Comparison of ENCODE assay signal across 9 cellular contexts in the genomic region with DNA sequence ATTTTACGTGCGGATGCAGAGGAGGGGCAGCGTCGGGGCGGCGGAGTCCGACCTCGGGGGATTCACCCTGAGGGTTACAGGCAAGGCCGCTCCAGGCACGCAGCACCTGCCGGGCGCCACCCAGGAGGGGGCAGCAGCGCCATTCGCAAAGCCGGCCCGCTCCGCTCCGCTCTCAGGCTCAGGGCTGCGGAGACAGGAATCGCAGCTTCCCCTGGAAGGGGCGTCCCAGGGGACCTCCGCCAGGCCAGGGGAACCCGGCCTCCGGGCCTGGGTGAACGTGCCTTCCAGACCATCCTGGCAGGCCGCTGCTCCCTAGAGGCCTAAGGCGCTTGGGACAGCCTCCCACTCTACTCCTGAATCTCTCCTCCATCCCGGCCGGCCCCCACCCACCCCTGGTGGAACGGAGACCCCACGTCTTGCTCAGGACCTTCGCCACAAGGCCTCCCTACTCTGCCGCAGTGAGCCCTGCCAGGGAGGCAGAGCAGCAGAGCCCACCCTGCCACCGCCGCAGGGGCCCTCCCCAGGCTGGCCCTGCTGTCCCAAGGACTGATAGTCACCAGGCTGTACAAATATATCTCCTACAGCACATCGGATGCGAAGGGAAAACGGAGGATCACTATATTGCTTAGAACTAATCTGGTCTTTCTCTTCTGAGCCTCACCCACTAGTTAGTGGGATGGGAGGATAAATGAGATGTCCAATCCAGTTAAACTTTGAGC.
DNase-seq lines count a peak whose midpoint lies in the region; ATAC-seq lines count a peak whose summit lies in the region.
"Had no signal": no experiment of that assay in that cellular context is flagged by ENCODE, and none has a peak within 500 bp of the region (broad histone marks: within the 10 kb centered on the region; RNA-seq: fewer than 3 reads in every experiment).

No MANE protein-coding gene starts in this region.

- peak; percentile 88 for ATAC-seq in GM18520 (IDR thresholded peaks at IDR 0.05; ENCODE audit: unreplicated experiment)
- ATAC-seq in HG02870 (IDR thresholded peaks at IDR 0.05; ENCODE audit: unreplicated experiment) = peak; percentile 88
- ATAC-seq in activated T-helper 17 cell treated with anti-CD3 and anti-CD28 coated beads, Interleukin-2, amount 50 U/mL, for 72 hours (replicated peaks) = peak; percentile 90

- H3K27me3 ChIP-seq in trophoblast cell (ENCODE audit: insufficient read depth, low read length) = no peaks in the 10 kb centered on the region

- DNase-seq in NCI-H82 (lab: John Stamatoyannopoulos, UW) (peak; percentile 76), head of caudate nucleus (peak in 41 of 42 donors; percentile 33 to 82 (median 68)), trophoblast cell (peak; percentile 39 to 68), ureter (ENCODE audit: low spot score) (peak; percentile 76), cerebellar nuclear complex (lab: John Stamatoyannopoulos, UW) (no peak)

- H3K18ac ChIP-seq in trophoblast cell (ENCODE audit: low read length) = no peak overlapping the region

- H2BK120ac ChIP-seq in trophoblast cell (ENCODE audit: insufficient read depth, low read length, poor library complexity) = no peak overlapping the region

- intact Hi-C loops in head of caudate nucleus (cut with DNase I) = no loop called here

- peak overlapping the region; percentile 20 for H3K4me3 ChIP-seq in trophoblast cell (ENCODE audit: low read depth, low read length)

- no peak overlapping the region for H3K23ac ChIP-seq in trophoblast cell (ENCODE audit: low read length)

- H3K36me3 ChIP-seq in trophoblast cell (ENCODE audit: control insufficient read depth in 1 of 2, insufficient read depth in 2 of 2, low read length in 2 of 2) = no peaks in the 10 kb centered on the region

- no peak overlapping the region for H2BK5ac ChIP-seq in trophoblast cell (ENCODE audit: low read depth, low read length, poor library complexity)

- H3K27me3 Mint-ChIP-seq in activated T-helper 17 cell treated with anti-CD3 and anti-CD28 coated beads, Interleukin-2, amount 50 U/mL, for 72 hours = peaks cover 13% of the 10 kb centered on the region

- WGBS in trophoblast cell (ENCODE audit: extremely low coverage, insufficient coverage, insufficient read length) = no CpG with 5 or more reads among the region's 38 CpGs

- no peak overlapping the region for H2AFZ ChIP-seq in trophoblast cell (ENCODE audit: insufficient read depth, low read length, poor library complexity)

- peak overlapping the region; percentile 11 for H3K4me3 Mint-ChIP-seq in activated T-helper 17 cell treated with anti-CD3 and anti-CD28 coated beads, Interleukin-2, amount 50 U/mL, for 72 hours

- H3K9me3 Mint-ChIP-seq in activated T-helper 17 cell treated with anti-CD3 and anti-CD28 coated beads, Interleukin-2, amount 50 U/mL, for 72 hours = no peaks in the 10 kb centered on the region

- H3K4me2 ChIP-seq in trophoblast cell (ENCODE audit: low read length) = peak overlapping the region; percentile 59

- H3K27ac ChIP-seq in trophoblast cell (ENCODE audit: low read depth, low read length) = no peak overlapping the region
- H3K27ac ChIP-seq: epithelial cell of prostate had no signal

- no peak overlapping the region for H2AK5ac ChIP-seq in trophoblast cell (ENCODE audit: low read length)

- peaks cover 0 to 10% of the 10 kb centered on the region in 2 experiments for H3K4me1 ChIP-seq in trophoblast cell (ENCODE audit: control insufficient read depth in 1 of 2, insufficient read depth in 2 of 2, low read length in 2 of 2)

- H3K79me2 ChIP-seq in trophoblast cell (ENCODE audit: control insufficient read depth, insufficient read depth, low read length, poor library complexity) = no peaks in the 10 kb centered on the region

- H3K36me3 Mint-ChIP-seq in activated T-helper 17 cell treated with anti-CD3 and anti-CD28 coated beads, Interleukin-2, amount 50 U/mL, for 72 hours (ENCODE audit: low read depth) = no peaks in the 10 kb centered on the region

- H3K9ac ChIP-seq in trophoblast cell (ENCODE audit: low read length) = no peak overlapping the region

- peak overlapping the region; percentile 16 for H3K27ac Mint-ChIP-seq in activated T-helper 17 cell treated with anti-CD3 and anti-CD28 coated beads, Interleukin-2, amount 50 U/mL, for 72 hours

- H4K12ac ChIP-seq in trophoblast cell (ENCODE audit: low read depth, low read length) = no peak overlapping the region

- peaks cover 1% of the 10 kb centered on the region for H3K9me3 ChIP-seq in trophoblast cell (ENCODE audit: insufficient read depth, low read depth, low read length)

- H4K8ac ChIP-seq in trophoblast cell (ENCODE audit: low read depth, low read length) = no peak overlapping the region

- H3K4ac ChIP-seq in trophoblast cell (ENCODE audit: low read depth, low read length) = no peak overlapping the region

- H3K79me1 ChIP-seq in trophoblast cell (ENCODE audit: low read length) = no peaks in the 10 kb centered on the region

- no peak overlapping the region for H2BK12ac ChIP-seq in trophoblast cell (ENCODE audit: low read length)

- no peak overlapping the region for H3K14ac ChIP-seq in trophoblast cell (ENCODE audit: low read length)

- peaks cover 15% of the 10 kb centered on the region for H3K4me1 Mint-ChIP-seq in activated T-helper 17 cell treated with anti-CD3 and anti-CD28 coated beads, Interleukin-2, amount 50 U/mL, for 72 hours

- no peak overlapping the region for H4K91ac ChIP-seq in trophoblast cell (ENCODE audit: low read depth, low read length)

Comparison
In these comparisons a context has a peak if more than half of its experiments do, and no peak if none do; other contexts are left out.
1. DNase-seq: peak in NCI-H82 (single experiment), head of caudate nucleus (41 of 42), trophoblast cell (2 of 2) and ureter (single experiment); none in cerebellar nuclear complex (0 of 2).
2. Peak in every context shown above with its lines, with median percentiles within 50 percentile points of each other: ATAC-seq.